ENCODE assay signal across 8 cellular contexts in the genomic region with DNA sequence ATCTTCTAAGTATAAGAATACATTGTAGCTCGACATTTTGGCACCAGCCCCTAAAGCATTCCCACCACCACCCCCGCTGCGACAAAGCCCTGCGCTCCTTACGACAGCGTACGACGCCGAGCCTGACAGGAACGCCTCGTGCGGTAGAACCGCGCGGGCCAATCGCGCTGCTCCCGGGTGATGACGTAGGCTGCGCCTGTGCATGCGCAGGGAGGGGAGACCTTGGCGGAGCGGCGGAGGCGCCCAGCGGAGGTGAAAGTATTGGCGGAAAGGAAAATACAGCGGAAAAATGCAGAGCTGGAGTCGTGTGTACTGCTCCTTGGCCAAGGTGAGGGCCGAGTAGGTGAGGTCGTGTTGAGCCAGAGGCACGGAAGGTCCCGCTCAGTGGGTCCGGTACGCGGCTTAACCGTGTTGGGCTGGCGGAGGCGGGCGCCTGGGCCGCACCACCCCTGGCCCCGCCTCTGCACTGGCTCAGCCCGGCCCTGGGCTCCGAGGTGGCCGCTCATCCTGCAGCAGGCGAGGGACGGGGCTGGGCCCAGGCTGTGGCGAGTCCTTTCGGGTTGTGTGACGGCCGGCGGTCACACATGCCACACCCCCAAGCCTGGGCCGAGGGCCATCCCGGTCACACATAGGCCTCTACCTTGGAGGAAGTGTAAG. TPM values are rescaled to one million over a fixed set of nuclear protein-coding genes. Genes with fewer than 3 reads are reported as not detected.
A peak's percentile ranks its signal among the peaks of the same experiment; 100 is the strongest.
DNase-seq lines count a peak whose midpoint lies in the region; ATAC-seq and TF ChIP-seq lines count a peak whose summit lies in the region.

A gene with protein sequence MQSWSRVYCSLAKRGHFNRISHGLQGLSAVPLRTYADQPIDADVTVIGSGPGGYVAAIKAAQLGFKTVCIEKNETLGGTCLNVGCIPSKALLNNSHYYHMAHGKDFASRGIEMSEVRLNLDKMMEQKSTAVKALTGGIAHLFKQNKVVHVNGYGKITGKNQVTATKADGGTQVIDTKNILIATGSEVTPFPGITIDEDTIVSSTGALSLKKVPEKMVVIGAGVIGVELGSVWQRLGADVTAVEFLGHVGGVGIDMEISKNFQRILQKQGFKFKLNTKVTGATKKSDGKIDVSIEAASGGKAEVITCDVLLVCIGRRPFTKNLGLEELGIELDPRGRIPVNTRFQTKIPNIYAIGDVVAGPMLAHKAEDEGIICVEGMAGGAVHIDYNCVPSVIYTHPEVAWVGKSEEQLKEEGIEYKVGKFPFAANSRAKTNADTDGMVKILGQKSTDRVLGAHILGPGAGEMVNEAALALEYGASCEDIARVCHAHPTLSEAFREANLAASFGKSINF (plus strand): TSS at position 222 of the 657 bp plus-strand sequence. CDS start 68 bp downstream, at position 290.

- H3K36me3 ChIP-seq in SK-N-SH (replicated peaks in 1 of 2; ENCODE audit: control insufficient read depth in 1 of 2, insufficient read depth in 2 of 2, low read length in 1 of 2) (peaks cover 32 to 34% of the 10 kb centered on the region in 2 experiments), testis (ENCODE audit: low read depth, missing control alignments) (no peaks in the 10 kb centered on the region)

- TF ChIP-seq EP300 in SK-N-SH (IDR thresholded peaks at IDR 0.05; ENCODE audit: borderline replicate concordance in 1 of 2, low read depth in 1 of 2, low read length in 1 of 2) = no peak

- TF ChIP-seq POLR2A in NB4 (IDR thresholded peaks at IDR 0.05; ENCODE audit: extremely low read depth, insufficient read length) (peak; percentile 96), testis (IDR thresholded peaks at IDR 0.05) (peak; percentile 88)

- H3K9me3 ChIP-seq in SK-N-SH = no peaks in the 10 kb centered on the region
- H3K9me3 ChIP-seq in testis = no peaks in the 10 kb centered on the region

- no peak for TF ChIP-seq RAD21 in SK-N-SH (IDR thresholded peaks at IDR 0.05; ENCODE audit: low read length)

- peak; percentile 97 for DNase-seq in GM03348 (ENCODE audit: low spot score)
- peak; percentile 75 for DNase-seq in HFF-Myc (ENCODE audit: extremely low read depth, low read depth)
- peak; percentile 97 for DNase-seq in NB4 (ENCODE audit: low read depth)
- peak; percentile 99 for DNase-seq in SK-N-SH
- DNase-seq in activated naive CD4-positive, alpha-beta T cell treated with anti-CD3 and anti-CD28 coated beads, Interleukin-2, amount 50 U/mL, for 16 hours = peak; percentile 94
- peak; percentile 93 for DNase-seq in globus pallidus (ENCODE audit: low spot score)
- peak; percentile 85 for DNase-seq in omental fat pad (ENCODE audit: low spot score)
- peak; percentile 96 for DNase-seq in testis

- H3K9ac ChIP-seq in SK-N-SH = peak within 1 kb of the TSS; percentile 79

- peak within 1 kb of the TSS; percentile 91 for H3K4me2 ChIP-seq in SK-N-SH

- H3K4me3 ChIP-seq in HFF-Myc (replicated peaks; ENCODE audit: low read depth, low read length) (peak within 1 kb of the TSS; percentile 67), NB4 (ENCODE audit: low read depth, low read length) (peak within 1 kb of the TSS; percentile 75), SK-N-SH (ENCODE audit: low read depth in 2 of 2, low read length in 1 of 2) (peak within 1 kb of the TSS; percentile 85 to 94), testis (peak within 1 kb of the TSS; percentile 79 to 84)

- peaks cover 4% of the 10 kb centered on the region for H3F3A ChIP-seq in SK-N-SH (replicated peaks; ENCODE audit: insufficient read depth)

- H3K27ac ChIP-seq in SK-N-SH (ENCODE audit: low read depth in 2 of 2, low read length in 1 of 2) = peak within 1 kb of the TSS; percentile 81 to 95
- peak within 1 kb of the TSS; percentile 93 to 95 for H3K27ac ChIP-seq in testis

- CTCF ChIA-PET in SK-N-SH (lab: Yijun Ruan, JAX) = interaction anchor here (1.0 to 5.0 kb wide), 5 partner anchors 10 to 148 kb away, joined by 3 to 59 read pairs (median 23); a partner anchor contains a TSS

- no peaks in the 10 kb centered on the region for H3K9me2 ChIP-seq in SK-N-SH

- TF ChIP-seq CTCF in HFF-Myc (IDR thresholded peaks at IDR 0.05; ENCODE audit: low read depth, low read length, missing control alignments) = no peak
- TF ChIP-seq CTCF in NB4 (IDR thresholded peaks at IDR 0.05; ENCODE audit: low read depth, low read length) = no peak
- TF ChIP-seq CTCF in SK-N-SH (IDR thresholded peaks at IDR 0.05) = no peak
- TF ChIP-seq CTCF in omental fat pad (IDR thresholded peaks at IDR 0.05) = no peak
- TF ChIP-seq CTCF in testis (IDR thresholded peaks at IDR 0.05) = peak in 1 of 3 experiments; percentile 21

- peak; percentile 99 for ATAC-seq in omental fat pad (ENCODE audit: low FRiP score)

- peaks cover 13% of the 10 kb centered on the region for H4K20me1 ChIP-seq in SK-N-SH (ENCODE audit: insufficient read depth)

- intact Hi-C loops in testis (cut with DNase I; ENCODE audit: low total_unique reads) = loop anchor here (10.0 kb wide), 1 partner anchor 114 kb away; a partner anchor contains a TSS

- H3K4me1 ChIP-seq in SK-N-SH (ENCODE audit: control insufficient read depth in 1 of 2, insufficient read depth in 2 of 2, low read depth in 1 of 2, low read length in 1 of 2) (peaks cover 10 to 31% of the 10 kb centered on the region in 2 experiments; a peak in 3 of 4 replicates), testis (peaks cover 7% of the 10 kb centered on the region)

- POLR2A ChIA-PET in SK-N-SH (lab: Yijun Ruan, JAX) = interaction anchor here (0.9 to 1.4 kb wide), 4 partner anchors 10 to 148 kb away, joined by 3 to 8 read pairs (median 4); a partner anchor contains a TSS

- under 1% methylated on average over 42 of the region's 54 CpGs for WGBS in SK-N-SH (ENCODE audit: low lambda C conversion rate)
- WGBS in testis, 2 donors = 0% methylated on average over 19 to 54 of the region's 54 CpGs

- H3K27me3 ChIP-seq in SK-N-SH (ENCODE audit: insufficient read depth) = peaks cover 1% of the 10 kb centered on the region; the same call in 1 of the 2 replicates
- no peaks in the 10 kb centered on the region for H3K27me3 ChIP-seq in testis

- peaks cover 50% of the 10 kb centered on the region for H3K79me2 ChIP-seq in SK-N-SH (ENCODE audit: insufficient read depth)

- peak within 1 kb of the TSS; percentile 96 for H2AFZ ChIP-seq in SK-N-SH (ENCODE audit: low read depth)

TF ChIP-seq in SK-N-SH, 30 proteins besides CTCF, POLR2A, EP300 and RAD21 (continues in another document):
- TF ChIP-seq MEF2A (IDR thresholded peaks at IDR 0.05; ENCODE audit: borderline replicate concordance, low read depth) (no peak), TCF12 (IDR thresholded peaks at IDR 0.05) (no peak), NFIC (IDR thresholded peaks at IDR 0.05; ENCODE audit: borderline replicate concordance) (no peak), SIN3A (IDR thresholded peaks at IDR 0.05; ENCODE audit: borderline replicate concordance, low read depth, low read length) (peak; percentile 67), RFX5 (IDR thresholded peaks at IDR 0.05; ENCODE audit: low read length) (peak; percentile 93), NRF1 (IDR thresholded peaks at IDR 0.05; ENCODE audit: low read depth, low read length) (peak; percentile 98), JUND (IDR thresholded peaks at IDR 0.05) (no peak)
- TF ChIP-seq, protein P1, sequence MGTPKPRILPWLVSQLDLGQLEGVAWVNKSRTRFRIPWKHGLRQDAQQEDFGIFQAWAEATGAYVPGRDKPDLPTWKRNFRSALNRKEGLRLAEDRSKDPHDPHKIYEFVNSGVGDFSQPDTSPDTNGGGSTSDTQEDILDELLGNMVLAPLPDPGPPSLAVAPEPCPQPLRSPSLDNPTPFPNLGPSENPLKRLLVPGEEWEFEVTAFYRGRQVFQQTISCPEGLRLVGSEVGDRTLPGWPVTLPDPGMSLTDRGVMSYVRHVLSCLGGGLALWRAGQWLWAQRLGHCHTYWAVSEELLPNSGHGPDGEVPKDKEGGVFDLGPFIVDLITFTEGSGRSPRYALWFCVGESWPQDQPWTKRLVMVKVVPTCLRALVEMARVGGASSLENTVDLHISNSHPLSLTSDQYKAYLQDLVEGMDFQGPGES (IDR thresholded peaks at IDR 0.05; ENCODE audit: low read depth, low read length) = no peak
- TF ChIP-seq, protein P2, sequence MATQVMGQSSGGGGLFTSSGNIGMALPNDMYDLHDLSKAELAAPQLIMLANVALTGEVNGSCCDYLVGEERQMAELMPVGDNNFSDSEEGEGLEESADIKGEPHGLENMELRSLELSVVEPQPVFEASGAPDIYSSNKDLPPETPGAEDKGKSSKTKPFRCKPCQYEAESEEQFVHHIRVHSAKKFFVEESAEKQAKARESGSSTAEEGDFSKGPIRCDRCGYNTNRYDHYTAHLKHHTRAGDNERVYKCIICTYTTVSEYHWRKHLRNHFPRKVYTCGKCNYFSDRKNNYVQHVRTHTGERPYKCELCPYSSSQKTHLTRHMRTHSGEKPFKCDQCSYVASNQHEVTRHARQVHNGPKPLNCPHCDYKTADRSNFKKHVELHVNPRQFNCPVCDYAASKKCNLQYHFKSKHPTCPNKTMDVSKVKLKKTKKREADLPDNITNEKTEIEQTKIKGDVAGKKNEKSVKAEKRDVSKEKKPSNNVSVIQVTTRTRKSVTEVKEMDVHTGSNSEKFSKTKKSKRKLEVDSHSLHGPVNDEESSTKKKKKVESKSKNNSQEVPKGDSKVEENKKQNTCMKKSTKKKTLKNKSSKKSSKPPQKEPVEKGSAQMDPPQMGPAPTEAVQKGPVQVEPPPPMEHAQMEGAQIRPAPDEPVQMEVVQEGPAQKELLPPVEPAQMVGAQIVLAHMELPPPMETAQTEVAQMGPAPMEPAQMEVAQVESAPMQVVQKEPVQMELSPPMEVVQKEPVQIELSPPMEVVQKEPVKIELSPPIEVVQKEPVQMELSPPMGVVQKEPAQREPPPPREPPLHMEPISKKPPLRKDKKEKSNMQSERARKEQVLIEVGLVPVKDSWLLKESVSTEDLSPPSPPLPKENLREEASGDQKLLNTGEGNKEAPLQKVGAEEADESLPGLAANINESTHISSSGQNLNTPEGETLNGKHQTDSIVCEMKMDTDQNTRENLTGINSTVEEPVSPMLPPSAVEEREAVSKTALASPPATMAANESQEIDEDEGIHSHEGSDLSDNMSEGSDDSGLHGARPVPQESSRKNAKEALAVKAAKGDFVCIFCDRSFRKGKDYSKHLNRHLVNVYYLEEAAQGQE (IDR thresholded peaks at IDR 0.05; ENCODE audit: low read depth, low read length) = no peak
- TF ChIP-seq, protein P3, sequence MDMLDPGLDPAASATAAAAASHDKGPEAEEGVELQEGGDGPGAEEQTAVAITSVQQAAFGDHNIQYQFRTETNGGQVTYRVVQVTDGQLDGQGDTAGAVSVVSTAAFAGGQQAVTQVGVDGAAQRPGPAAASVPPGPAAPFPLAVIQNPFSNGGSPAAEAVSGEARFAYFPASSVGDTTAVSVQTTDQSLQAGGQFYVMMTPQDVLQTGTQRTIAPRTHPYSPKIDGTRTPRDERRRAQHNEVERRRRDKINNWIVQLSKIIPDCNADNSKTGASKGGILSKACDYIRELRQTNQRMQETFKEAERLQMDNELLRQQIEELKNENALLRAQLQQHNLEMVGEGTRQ (IDR thresholded peaks at IDR 0.05; ENCODE audit: borderline replicate concordance, low read depth, low read length) = no peak

RNA-seq across cellular contexts. Expression of the gene that starts here (rescaled TPM):
- polyA plus RNA-seq in SK-N-SH (2012; rRNA removed) (140 and 197 TPM in 2 replicates), testis (ENCODE audit: insufficient read depth, low read depth, low replicate concordance) (63.7 TPM)
- polyA plus RNA-seq in SK-N-SH (2012; cell fraction: cytosol; rRNA removed) = 221 and 225 TPM in 2 replicates
- polyA plus RNA-seq in SK-N-SH (2012; cell fraction: nucleus; rRNA removed) = 81.0 and 164 TPM in 2 replicates
- total RNA-seq in omental fat pad (100 to 1,000 TPM in 1 of 4 donors, 10 to 100 TPM in 3; 46.0 to 112 (median 59.2) TPM), testis (10 to 100 TPM; 50.2 to 57.3 TPM)

Comparison
In these comparisons a context has a peak if more than half of its experiments do, and no peak if none do; other contexts are left out.
1. Peak in every context shown above with its lines: DNase-seq, ATAC-seq, H3K4me3 ChIP-seq and H3K27ac ChIP-seq.